Comparison of ENCODE assay signal across 17 cellular contexts in the genomic region with DNA sequence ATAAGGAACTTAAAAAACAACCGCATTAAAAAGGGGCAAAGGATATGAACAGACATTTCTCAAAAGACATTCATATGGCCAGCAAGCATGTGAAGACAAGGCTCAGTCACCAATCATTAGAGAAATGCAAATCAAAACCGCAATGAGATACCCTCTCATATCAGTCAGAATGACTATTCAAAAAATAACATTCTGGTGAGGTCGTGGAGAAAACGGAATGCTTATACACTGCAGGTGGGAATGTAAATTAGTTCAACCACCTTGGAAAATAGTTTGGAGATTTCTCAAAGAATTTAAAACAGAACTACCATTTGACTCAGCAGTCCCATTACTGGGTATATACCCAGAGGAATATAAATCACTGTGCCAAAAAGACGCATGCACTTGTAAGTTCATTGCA.
"Had no signal": no experiment of that assay in that cellular context is flagged by ENCODE, and none has a peak within 500 bp of the region (broad histone marks: within the 10 kb centered on the region; RNA-seq: fewer than 3 reads in every experiment).

No MANE protein-coding gene starts in this region.

- H3K9me3 ChIP-seq: neutrophil had no signal

- DNase-seq: activated gamma-delta T cell treated with Interleukin-2 at 50 U/mL for 16 hours; activated naive CD8-positive, alpha-beta T cell treated with anti-CD3 and anti-CD28 coated beads for 36 hours; activated T-cell treated with anti-CD3 and anti-CD28 coated beads, Interleukin-2, amount 50 U/mL, for 4 hours; anterior cingulate cortex; caudate nucleus; effector CD8-positive, alpha-beta T cell; immature natural killer cell; mucosa of descending colon; naive thymus-derived CD8-positive, alpha-beta T cell; posterior cingulate gyrus; T-helper 17 cell had no signal

- H3K4me3 ChIP-seq: coronary artery, gastroesophageal sphincter, mucosa of descending colon, right atrium auricular region, smooth muscle cell, tibial nerve had no signal

- H3K27ac ChIP-seq: coronary artery, gastroesophageal sphincter, neutrophil, tibial nerve had no signal

- H3K36me3 ChIP-seq: gastroesophageal sphincter, neutrophil, right atrium auricular region, tibial nerve had no signal

- H3K27me3 ChIP-seq: gastroesophageal sphincter, neutrophil, right atrium auricular region, tibial nerve had no signal

- H3K4me2 ChIP-seq: smooth muscle cell had no signal

- H3K4me1 ChIP-seq: tibial nerve had no signal
